1 cellular context compared by ENCODE assay signal in genomic region chr16:50244140-50244503, GRCh38.
TF ChIP-seq lines count a peak whose summit lies in the region.

No MANE protein-coding gene starts in this region.

TF ChIP-seq in K562, 482 proteins besides CTCF, POLR2A, EP300 and RAD21 (continued from another document):
- no peak for TF ChIP-seq CTCFL (IDR thresholded peaks at IDR 0.05; ENCODE audit: borderline replicate concordance, insufficient read depth, low read depth, low read length, poor library complexity, severe bottlenecking)
- no peak for TF ChIP-seq ZNF780A (CRISPR knock-in tag; IDR thresholded peaks at IDR 0.05)
- TF ChIP-seq TCF15 (CRISPR knock-in tag; IDR thresholded peaks at IDR 0.05): no peak
- TF ChIP-seq AFF4 (CRISPR knock-in tag; IDR thresholded peaks at IDR 0.05): no peak
- TF ChIP-seq CEBPB (tag; IDR thresholded peaks at IDR 0.05): no peak
- no peak for TF ChIP-seq ZNF589 (CRISPR knock-in tag; IDR thresholded peaks at IDR 0.05; ENCODE audit: low read depth)
- TF ChIP-seq MYNN (IDR thresholded peaks at IDR 0.05): no peak
- TF ChIP-seq MYNN (CRISPR knock-in tag; IDR thresholded peaks at IDR 0.05): no peak
- TF ChIP-seq ZNF445 (CRISPR knock-in tag; IDR thresholded peaks at IDR 0.05; ENCODE audit: low read depth): no peak
- TF ChIP-seq CREM (IDR thresholded peaks at IDR 0.05; ENCODE audit: low read depth): no peak
- no peak for TF ChIP-seq KHSRP (IDR thresholded peaks at IDR 0.05)
